In the genomic region with DNA sequence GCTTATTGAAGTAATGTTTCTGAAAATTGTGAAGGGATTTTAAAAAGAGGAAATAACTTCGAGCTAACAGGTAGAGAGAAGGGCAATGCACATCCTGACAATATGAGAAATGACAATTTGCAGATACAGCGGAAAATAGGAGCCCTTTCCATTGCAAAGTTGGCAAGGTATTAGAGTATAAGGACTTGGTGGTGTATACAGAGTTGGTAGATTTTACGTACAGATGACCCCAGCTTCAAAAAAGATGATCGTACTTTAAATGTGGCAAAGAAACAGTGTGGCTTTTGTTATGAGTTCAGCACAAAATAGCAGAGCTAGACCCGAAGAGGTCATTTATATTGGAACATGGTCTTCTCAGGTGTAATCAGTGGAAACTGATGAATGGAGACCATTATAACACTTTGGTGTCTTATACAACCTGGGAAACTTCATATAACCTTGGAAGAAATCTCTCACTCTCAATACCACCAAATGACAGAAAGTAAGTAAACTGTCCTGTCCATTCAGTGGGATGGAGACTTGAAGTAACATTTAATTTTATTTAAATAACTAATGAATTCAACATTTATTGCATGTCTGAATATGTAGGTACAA, we compare ENCODE assay signal across 1 cellular context.
A peak's percentile ranks its signal among the peaks of the same experiment; 100 is the strongest.
TF ChIP-seq lines count a peak whose summit lies in the region.

No MANE protein-coding gene starts in this region.

TF ChIP-seq in K562, 482 proteins besides CTCF, POLR2A, EP300 and RAD21:
- TF ChIP-seq SREBF1 (IDR thresholded peaks at IDR 0.05; ENCODE audit: borderline replicate concordance, low read depth, low read length) (no peak), ZNF699 (CRISPR knock-in tag; IDR thresholded peaks at IDR 0.05; ENCODE audit: insufficient replicate concordance) (no peak), MCM5 (IDR thresholded peaks at IDR 0.05; ENCODE audit: low read depth) (no peak), HCFC1 (IDR thresholded peaks at IDR 0.05; ENCODE audit: low read depth, low read length) (no peak), CXXC5 (CRISPR knock-in tag; IDR thresholded peaks at IDR 0.05) (no peak), GATAD2A (IDR thresholded peaks at IDR 0.05) (no peak), ZNF316 (IDR thresholded peaks at IDR 0.05) (peak; percentile 52), HNRNPUL1 (IDR thresholded peaks at IDR 0.05; ENCODE audit: low read length) (no peak), ZNF41 (CRISPR knock-in tag; conservative IDR thresholded peaks at IDR 0.05) (no peak), MAFG (tag; conservative IDR thresholded peaks at IDR 0.05) (peak; percentile 28; the same call in 1 of the 2 replicates), RFX7 (CRISPR knock-in tag; IDR thresholded peaks at IDR 0.05) (no peak), MYBL2 (IDR thresholded peaks at IDR 0.05; ENCODE audit: low read depth) (no peak), MYBL2 (CRISPR knock-in tag; IDR thresholded peaks at IDR 0.05; ENCODE audit: borderline replicate concordance) (no peak), C11orf30 (IDR thresholded peaks at IDR 0.05; ENCODE audit: low read depth) (peak; percentile 30; the same call in 1 of the 2 replicates)
- TF ChIP-seq, protein P1, sequence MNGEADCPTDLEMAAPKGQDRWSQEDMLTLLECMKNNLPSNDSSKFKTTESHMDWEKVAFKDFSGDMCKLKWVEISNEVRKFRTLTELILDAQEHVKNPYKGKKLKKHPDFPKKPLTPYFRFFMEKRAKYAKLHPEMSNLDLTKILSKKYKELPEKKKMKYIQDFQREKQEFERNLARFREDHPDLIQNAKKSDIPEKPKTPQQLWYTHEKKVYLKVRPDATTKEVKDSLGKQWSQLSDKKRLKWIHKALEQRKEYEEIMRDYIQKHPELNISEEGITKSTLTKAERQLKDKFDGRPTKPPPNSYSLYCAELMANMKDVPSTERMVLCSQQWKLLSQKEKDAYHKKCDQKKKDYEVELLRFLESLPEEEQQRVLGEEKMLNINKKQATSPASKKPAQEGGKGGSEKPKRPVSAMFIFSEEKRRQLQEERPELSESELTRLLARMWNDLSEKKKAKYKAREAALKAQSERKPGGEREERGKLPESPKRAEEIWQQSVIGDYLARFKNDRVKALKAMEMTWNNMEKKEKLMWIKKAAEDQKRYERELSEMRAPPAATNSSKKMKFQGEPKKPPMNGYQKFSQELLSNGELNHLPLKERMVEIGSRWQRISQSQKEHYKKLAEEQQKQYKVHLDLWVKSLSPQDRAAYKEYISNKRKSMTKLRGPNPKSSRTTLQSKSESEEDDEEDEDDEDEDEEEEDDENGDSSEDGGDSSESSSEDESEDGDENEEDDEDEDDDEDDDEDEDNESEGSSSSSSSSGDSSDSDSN (IDR thresholded peaks at IDR 0.05; ENCODE audit: borderline replicate concordance in 1 of 2, low read depth in 2 of 2, low read length in 2 of 2): no peak
